ENCODE assay signal across 22 cellular contexts in genomic region chr12:125124320-125124966, GRCh38. TPM values are rescaled to one million over a fixed set of nuclear protein-coding genes. Genes with fewer than 3 reads are reported as not detected.
A peak's percentile ranks its signal among the peaks of the same experiment; 100 is the strongest.
DNase-seq lines count a peak whose midpoint lies in the region; ATAC-seq, FAIRE-seq and TF ChIP-seq lines count a peak whose summit lies in the region.
"Had no signal": no experiment of that assay in that cellular context is flagged by ENCODE, and none has a peak within 500 bp of the region (broad histone marks: within the 10 kb centered on the region; RNA-seq: fewer than 3 reads in every experiment).

No MANE protein-coding gene starts in this region.

- FAIRE-seq in islet of Langerhans (lab: Jason Lieb, UNC), result peak; percentile 98
- FAIRE-seq: H54 had no signal

- no peak overlapping the region for H2AFZ ChIP-seq in osteoblast (ENCODE audit: low read length)

- H3K4me3 Mint-ChIP-seq in natural killer cell, result no peak overlapping the region
- H3K4me3 Mint-ChIP-seq: activated naive CD4-positive, alpha-beta T cell treated with anti-CD3 and anti-CD28 coated beads, Interleukin-2, amount 50 U/mL, for 24 hours; CD8-positive, alpha-beta memory T cell; effector memory CD8-positive, alpha-beta T cell had no signal

- H3K4me1 ChIP-seq in osteoblast (ENCODE audit: insufficient read depth, low read length), result no peaks in the 10 kb centered on the region

- POLR2A ChIA-PET in RWPE1 (lab: Yijun Ruan, JAX; ENCODE audit: low non-redundant PET), result no interaction called here

- intact Hi-C loops in natural killer cell (cut with micrococcal nuclease), result no loop called here

- TF ChIP-seq CTCF in RWPE1 (conservative IDR thresholded peaks at IDR 0.05; ENCODE audit: low read depth) (no peak), osteoblast (IDR thresholded peaks at IDR 0.05; ENCODE audit: extremely low read depth, low read depth, low read length) (no peak), natural killer cell (IDR thresholded peaks at IDR 0.05) (no peak)

- no peak overlapping the region for H3K27ac Mint-ChIP-seq in natural killer cell
- H3K27ac Mint-ChIP-seq: activated naive CD4-positive, alpha-beta T cell treated with anti-CD3 and anti-CD28 coated beads, Interleukin-2, amount 50 U/mL, for 24 hours had no signal

- peaks cover 4% of the 10 kb centered on the region for H3K36me3 ChIP-seq in osteoblast (ENCODE audit: insufficient read depth, low read length)

- no peaks in the 10 kb centered on the region for H3K79me2 ChIP-seq in osteoblast (ENCODE audit: insufficient read depth, low read length)

- H3K9me3 Mint-ChIP-seq in natural killer cell, result no peaks in the 10 kb centered on the region
- H3K9me3 Mint-ChIP-seq: activated naive CD4-positive, alpha-beta T cell treated with anti-CD3 and anti-CD28 coated beads, Interleukin-2, amount 50 U/mL, for 24 hours; CD8-positive, alpha-beta memory T cell; effector memory CD8-positive, alpha-beta T cell had no signal

- no peak for ATAC-seq in natural killer cell
- ATAC-seq: effector memory CD8-positive, alpha-beta T cell; right cardiac atrium had no signal

- H3K27me3 ChIP-seq in osteoblast (ENCODE audit: insufficient read depth, low read length), result no peaks in the 10 kb centered on the region

- peak; percentile 82 for DNase-seq in DMS53 treated with DMSO at 0.1 percent for 48 hours (lab: John Stamatoyannopoulos, UW; ENCODE audit: unreplicated experiment)
- peak; percentile 39 for DNase-seq in RWPE1 (ENCODE audit: low spot score)
- DNase-seq in renal cortical epithelial cell (ENCODE audit: low read depth), result peak; percentile 30
- no peak for DNase-seq in stimulated activated CD4-positive, alpha-beta T cell treated with anti-CD3 and anti-CD28 coated beads, Interleukin-2, amount 100 ng/mL, for 48 hours
- DNase-seq in osteoblast (ENCODE audit: insufficient read length, low spot score, missing footprints), result no peak
- DNase-seq in SW480 (ENCODE audit: low spot score), result no peak
- DNase-seq in natural killer cell, result no peak
- DNase-seq: activated CD4-positive, CD25-positive, alpha-beta regulatory T cell treated with anti-CD3 and anti-CD28 coated beads, Interleukin-2, amount 50 U/mL, for 72 hours; activated T-cell treated with anti-CD3 and anti-CD28 coated beads, Interleukin-2, amount 50 U/mL, for 48 hours; aorta; CD8-positive, alpha-beta memory T cell; effector memory CD8-positive, alpha-beta T cell; Kasumi-1; NCI-H1048; NCI-H2029 treated with DMSO at 0.1 percent for 48 hours; NCI-H446; occipital lobe; right cardiac atrium; stimulated activated CD4-positive, alpha-beta T cell treated with anti-CD3 and anti-CD28 coated beads, Interleukin-15, amount 100 ng/mL, for 24 hours had no signal

- H3K27me3 Mint-ChIP-seq in natural killer cell (ENCODE audit: low read depth in 2 of 2), result no peaks in the 10 kb centered on the region
- H3K27me3 Mint-ChIP-seq: activated naive CD4-positive, alpha-beta T cell treated with anti-CD3 and anti-CD28 coated beads, Interleukin-2, amount 50 U/mL, for 24 hours; CD8-positive, alpha-beta memory T cell; effector memory CD8-positive, alpha-beta T cell had no signal

- H3K27ac ChIP-seq in RWPE1, result peak overlapping the region; percentile 57
- H3K27ac ChIP-seq in osteoblast (ENCODE audit: low read depth, low read length), result no peak overlapping the region

- CTCF ChIA-PET in RWPE1 (lab: Yijun Ruan, JAX), result interaction anchor here (0.5 to 0.6 kb wide), 2 partner anchors 130 to 284 kb away, joined by 3 read pairs; no protein-coding TSS in a partner anchor

- no peak overlapping the region for H3K4me2 ChIP-seq in osteoblast (ENCODE audit: insufficient read depth, low read length)

- H3K4me3 ChIP-seq in osteoblast (ENCODE audit: insufficient read depth, low read length), result no peak overlapping the region

- no peaks in the 10 kb centered on the region for H3K9me3 ChIP-seq in osteoblast (ENCODE audit: low read depth, low read length)

- H3K36me3 Mint-ChIP-seq in natural killer cell, result no peaks in the 10 kb centered on the region
- H3K36me3 Mint-ChIP-seq: activated naive CD4-positive, alpha-beta T cell treated with anti-CD3 and anti-CD28 coated beads, Interleukin-2, amount 50 U/mL, for 24 hours had no signal

- H4K20me1 ChIP-seq in osteoblast (ENCODE audit: insufficient read depth, low read length), result no peaks in the 10 kb centered on the region

- peaks cover 0 to 6% of the 10 kb centered on the region in 2 donors for H3K4me1 Mint-ChIP-seq in natural killer cell
- H3K4me1 Mint-ChIP-seq: activated naive CD4-positive, alpha-beta T cell treated with anti-CD3 and anti-CD28 coated beads, Interleukin-2, amount 50 U/mL, for 24 hours; CD8-positive, alpha-beta memory T cell had no signal

RNA-seq across cellular contexts. Expression of gene AACS, which starts 59.2 kb away (rescaled TPM):
- 43.3 and 61.8 TPM in 2 replicates for total RNA-seq in renal cortical epithelial cell
- 24.5 and 26.4 TPM in 2 replicates for total RNA-seq in osteoblast
- 10 to 100 TPM; 14.6 to 20.4 (median 18.1) TPM for total RNA-seq in natural killer cell

Comparison
In these comparisons a context has a peak if more than half of its experiments do, and no peak if none do; other contexts are left out.
1. DNase-seq: peak in DMS53 treated with DMSO at 0.1 percent for 48 hours (single experiment), RWPE1 (single experiment) and renal cortical epithelial cell (single experiment); none in stimulated activated CD4-positive, alpha-beta T cell treated with anti-CD3 and anti-CD28 coated beads, Interleukin-2, amount 100 ng/mL, for 48 hours (0 of 2), osteoblast (single experiment), SW480 (single experiment) and natural killer cell (single experiment).